ENCODE assay signal across 8 cellular contexts in the genomic region with DNA sequence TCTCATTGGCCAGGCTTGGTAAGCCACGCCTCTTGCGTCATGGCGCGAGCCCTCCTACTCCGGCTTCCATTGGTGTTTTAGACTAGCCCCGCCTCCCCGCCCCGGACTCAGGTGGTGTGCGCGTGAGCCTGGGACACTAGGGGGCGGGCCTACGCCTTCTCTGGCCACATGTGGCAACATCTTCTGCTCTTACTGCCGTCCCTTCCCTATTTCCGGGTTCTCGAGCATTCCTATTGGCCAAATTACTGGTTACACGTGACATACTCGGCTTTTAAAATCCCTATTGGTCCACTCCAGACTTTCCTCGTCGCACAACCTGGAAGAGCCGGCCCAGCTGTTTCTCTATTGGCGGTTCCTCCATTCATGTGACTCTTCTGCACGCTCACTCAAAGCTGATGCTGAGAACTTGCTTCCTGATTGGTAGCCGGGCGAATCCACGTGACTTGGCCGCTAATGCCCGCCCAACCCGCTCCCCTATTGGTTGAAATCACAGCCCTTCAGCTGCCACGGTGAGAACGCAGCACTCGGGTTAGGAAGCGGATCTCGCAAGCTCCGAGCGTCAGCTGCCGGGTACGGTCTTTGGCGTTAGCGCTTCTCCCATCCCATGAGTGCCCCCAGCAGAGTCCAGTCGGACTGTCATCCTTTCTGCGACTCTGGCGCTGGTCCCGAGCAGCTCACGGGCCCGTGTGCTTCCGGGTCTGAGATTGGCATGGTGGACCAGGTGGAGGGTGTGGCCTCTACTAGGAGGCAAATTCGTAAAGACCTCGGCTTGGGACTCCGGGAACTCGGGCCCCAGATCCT. TPM values are rescaled to one million over a fixed set of nuclear protein-coding genes. Genes with fewer than 3 reads are reported as not detected.
DNase-seq lines count a peak whose midpoint lies in the region; ATAC-seq and TF ChIP-seq lines count a peak whose summit lies in the region.

A gene with protein sequence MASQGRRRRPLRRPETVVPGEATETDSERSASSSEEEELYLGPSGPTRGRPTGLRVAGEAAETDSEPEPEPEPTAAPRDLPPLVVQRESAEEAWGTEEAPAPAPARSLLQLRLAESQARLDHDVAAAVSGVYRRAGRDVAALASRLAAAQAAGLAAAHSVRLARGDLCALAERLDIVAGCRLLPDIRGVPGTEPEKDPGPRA (plus strand): TSS at position 523 of the 801 bp plus-strand sequence. CDS start 513 bp downstream, outside the sequence.

- H3K79me2 ChIP-seq in mammary epithelial cell (ENCODE audit: insufficient read depth, low read length), result peaks cover 30% of the 10 kb centered on the region

- in situ Hi-C loops in mammary epithelial cell (cut with MboI; ENCODE audit: low sequenced_read_pairs in 2 of 2), result loop anchor here in 1 of 2 donors (5.0 to 25.0 kb wide), 3 partner anchors 86 to 309 kb away; a partner anchor contains a TSS

- dilution Hi-C loops in mammary epithelial cell (cut with HindIII; ENCODE audit: low sequenced_read_pairs), result loop anchor here (5.0 kb wide), 1 partner anchor 129 kb away; no protein-coding TSS in a partner anchor

- no TSS peak for BruUV-seq in mammary epithelial cell (replicated peaks; lab: Mats Ljungman, UMichigan)

- H3K27me3 ChIP-seq in AG04450 (ENCODE audit: control insufficient read depth, insufficient read depth, low read length), result no peaks in the 10 kb centered on the region
- no peaks in the 10 kb centered on the region for H3K27me3 ChIP-seq in mammary epithelial cell (ENCODE audit: insufficient read depth, low read length)
- H3K27me3 ChIP-seq in iPS-20b (ENCODE audit: insufficient read depth, low read length), result peaks cover 8% of the 10 kb centered on the region; the same call in 1 of the 2 replicates

- CTCF ChIA-PET in AG04450 (lab: Charles Lee), result interaction anchor here (0.7 to 2.1 kb wide), 3 partner anchors 9 to 71 kb away, joined by 3 to 5 read pairs (median 4); no protein-coding TSS in a partner anchor
- CTCF ChIA-PET in mammary epithelial cell (lab: Charles Lee; ENCODE audit: low non-redundant PET), result interaction anchor here (0.6 to 0.7 kb wide), 3 partner anchors 48 to 409 kb away, joined by 3 to 5 read pairs (median 3); no protein-coding TSS in a partner anchor

- ATAC-seq in GM18870 (IDR thresholded peaks at IDR 0.05; ENCODE audit: unreplicated experiment), result peak; percentile 86
- ATAC-seq in HG03135 (IDR thresholded peaks at IDR 0.05; ENCODE audit: unreplicated experiment), result peak; percentile 82

- DNase-seq in AG04450 (ENCODE audit: low read depth, low spot score) (peak; percentile 100), NCI-H2196 treated with DMSO at 0.1 percent for 48 hours (lab: John Stamatoyannopoulos, UW; ENCODE audit: unreplicated experiment) (peak; percentile 100), mammary epithelial cell (peak; percentile 100)

- H3K9ac ChIP-seq in mammary epithelial cell (ENCODE audit: insufficient read depth, low read length) (peak within 1 kb of the TSS; percentile 88), iPS-20b (ENCODE audit: low read depth, low read length) (peak within 1 kb of the TSS; percentile 89)

- H3K4me3 ChIP-seq in AG04450 (ENCODE audit: low read depth, low read length), result peak within 1 kb of the TSS; percentile 97
- H3K4me3 ChIP-seq in mammary epithelial cell (replicated peaks in 1 of 3; ENCODE audit: insufficient read depth in 1 of 3, low read depth in 2 of 3, low read length in 3 of 3), result peak within 1 kb of the TSS; percentile 67 to 92 (median 88)
- H3K4me3 ChIP-seq in iPS-20b (ENCODE audit: low read length), result peak within 1 kb of the TSS; percentile 86
- H3K4me3 ChIP-seq in skin epidermis, result peak within 1 kb of the TSS; percentile 62 to 88 (median 76)

- H3K4me2 ChIP-seq in mammary epithelial cell (ENCODE audit: insufficient read depth, low read depth, low read length), result peak within 1 kb of the TSS; percentile 93

- TF ChIP-seq CTCF in AG04450 (IDR thresholded peaks at IDR 0.05; ENCODE audit: low read depth, low read length) (peak; percentile 36; the same call in 1 of the 2 replicates), VCaP (conservative IDR thresholded peaks at IDR 0.05) (peak; percentile 64), mammary epithelial cell (conservative IDR thresholded peaks at IDR 0.05 in 1 of 2, IDR thresholded peaks at IDR 0.05 in 1 of 2; ENCODE audit: extremely low read depth in 1 of 2, insufficient read depth in 1 of 2, low read depth in 1 of 2, low read length in 2 of 2) (peak; percentile 21 to 41)

- H3K36me3 ChIP-seq in mammary epithelial cell (ENCODE audit: insufficient read depth, low read length) (no peaks in the 10 kb centered on the region), iPS-20b (ENCODE audit: insufficient read depth, low read depth, low read length) (no peaks in the 10 kb centered on the region)

- intact Hi-C loops in mammary epithelial cell (cut with micrococcal nuclease), result loop anchor here (1.0 to 5.0 kb wide), 6 partner anchors 9 to 299 kb away; a partner anchor contains a TSS

- H3K4me1 ChIP-seq in mammary epithelial cell (ENCODE audit: insufficient read depth, low read length) (peaks cover 25% of the 10 kb centered on the region), iPS-20b (ENCODE audit: insufficient read depth, low read length) (no peaks in the 10 kb centered on the region)

- POLR2A ChIA-PET in AG04450 (lab: Yijun Ruan, JAX), result interaction anchor here (0.6 to 2.0 kb wide), 11 partner anchors 11 to 224 kb away, joined by 3 to 10 read pairs (median 4); no protein-coding TSS in a partner anchor

- H2AFZ ChIP-seq in mammary epithelial cell (ENCODE audit: low read depth, low read length), result peak within 1 kb of the TSS; percentile 97

- no peaks in the 10 kb centered on the region for H4K20me1 ChIP-seq in mammary epithelial cell (ENCODE audit: insufficient read depth, low read length)

- WGBS in mammary epithelial cell (ENCODE audit: low coverage, missing lambda C conversion rate), result 2% methylated on average over 28 of the region's 50 CpGs

- H3K27ac ChIP-seq in AG04450 (ENCODE audit: low read depth, low read length) (peak within 1 kb of the TSS; percentile 97), VCaP (peak within 1 kb of the TSS; percentile 95), mammary epithelial cell (ENCODE audit: insufficient read depth, low read depth, low read length) (peak within 1 kb of the TSS; percentile 95), iPS-20b (ENCODE audit: low read length) (no peak within 1 kb of the TSS), skin epidermis (peak within 1 kb of the TSS; percentile 85 to 96 (median 91))

- H3K9me3 ChIP-seq in AG04450 (ENCODE audit: control insufficient read depth, insufficient read depth, low read length) (no peaks in the 10 kb centered on the region; the same call in 1 of the 2 replicates), mammary epithelial cell (replicated peaks; ENCODE audit: insufficient read depth, low read length) (no peaks in the 10 kb centered on the region), iPS-20b (ENCODE audit: insufficient read depth, low read depth, low read length) (no peaks in the 10 kb centered on the region)

RNA-seq across cellular contexts. Expression of the gene that starts here (rescaled TPM):
- 7.0 and 8.2 TPM in 2 replicates for polyA plus RNA-seq in AG04450 (2011; rRNA removed)
- 8.7 and 13.4 TPM in 2 replicates for polyA minus RNA-seq in AG04450 (2011; rRNA and poly(A)+ RNA removed)
- 10 to 100 TPM in 1 of 2 donors, 1 to 10 TPM in 1; 7.8 to 14.4 TPM for total RNA-seq in mammary epithelial cell
- polyA plus RNA-seq in mammary epithelial cell, result 7.3 TPM
- polyA minus RNA-seq in mammary epithelial cell, result 14.7 TPM
